1 cellular context compared by ENCODE assay signal in the genomic region with DNA sequence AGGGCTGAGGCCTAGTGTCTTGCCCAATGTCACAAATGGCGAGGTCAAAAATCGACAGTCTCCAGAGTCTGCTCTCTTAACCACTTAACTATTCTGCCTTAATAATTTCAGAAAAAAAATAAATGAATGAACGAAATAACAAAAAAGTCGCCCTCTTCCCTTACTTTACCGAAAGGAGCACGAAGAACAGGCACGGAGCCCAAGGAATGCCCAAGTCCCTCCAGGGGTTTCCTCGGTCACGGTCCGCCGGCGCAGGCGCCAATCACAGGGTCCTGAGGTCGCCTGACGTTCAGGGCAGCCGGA.
TF ChIP-seq lines count a peak whose summit lies in the region.

No MANE protein-coding gene starts in this region.

TF ChIP-seq in WTC11, 78 proteins besides CTCF, POLR2A, EP300 and RAD21 (continued from another document):
- no peak for TF ChIP-seq CDX4 (CRISPR knock-in tag; IDR thresholded peaks at IDR 0.05; ENCODE audit: borderline replicate concordance)
- TF ChIP-seq IRF1 (CRISPR knock-in tag; IDR thresholded peaks at IDR 0.05): no peak
- no peak for TF ChIP-seq GABPB1 (CRISPR knock-in tag; IDR thresholded peaks at IDR 0.05)
